ENCODE assay signal across 9 cellular contexts in genomic region chr9:133428579-133429215, GRCh38. TPM values are rescaled to one million over a fixed set of nuclear protein-coding genes. Genes with fewer than 3 reads are reported as not detected.
DNase-seq lines count a peak whose midpoint lies in the region; ATAC-seq and TF ChIP-seq lines count a peak whose summit lies in the region.
"Had no signal": no experiment of that assay in that cellular context is flagged by ENCODE, and none has a peak within 500 bp of the region (broad histone marks: within the 10 kb centered on the region; RNA-seq: fewer than 3 reads in every experiment).

No MANE protein-coding gene starts in this region.

- TF ChIP-seq CTCF in GM12875 (IDR thresholded peaks at IDR 0.05; ENCODE audit: borderline replicate concordance, insufficient read depth, low read depth, low read length) (no peak), gastroesophageal sphincter (IDR thresholded peaks at IDR 0.05) (no peak)

- ATAC-seq in gastroesophageal sphincter (peak; percentile 32), HG03354 (IDR thresholded peaks at IDR 0.05; ENCODE audit: poor library complexity, severe bottlenecking, unreplicated experiment) (no peak)

- H3K27ac ChIP-seq in gastroesophageal sphincter (no peak overlapping the region), rectal smooth muscle tissue (ENCODE audit: low read depth, low read length) (no peak overlapping the region), caudate nucleus (ENCODE audit: low read depth, low read length) (no peak overlapping the region)

- H3K9ac ChIP-seq in rectal smooth muscle tissue (ENCODE audit: low read length), result no peak overlapping the region

- no peak for TF ChIP-seq EP300 in gastroesophageal sphincter (IDR thresholded peaks at IDR 0.05)

- H3K36me3 ChIP-seq in gastroesophageal sphincter, result peaks cover 0 to 12% of the 10 kb centered on the region in 2 donors
- H3K36me3 ChIP-seq in rectal smooth muscle tissue (ENCODE audit: control insufficient read depth, insufficient read depth, low read length), result no peaks in the 10 kb centered on the region

- WGBS in gastroesophageal sphincter (ENCODE audit: low coverage in 1 of 2), 2 donors, result 0 to 3% methylated on average over 2 to 14 of the region's 69 CpGs

- TF ChIP-seq POLR2A in gastroesophageal sphincter (IDR thresholded peaks at IDR 0.05), result no peak

- H3K9me3 ChIP-seq in gastroesophageal sphincter, result no peaks in the 10 kb centered on the region

- H3K4me1 ChIP-seq in gastroesophageal sphincter (peaks cover 0 to 19% (median 3%) of the 10 kb centered on the region in 3 donors), rectal smooth muscle tissue (ENCODE audit: control insufficient read depth, insufficient read depth, low read length) (no peaks in the 10 kb centered on the region)

- H3K27me3 ChIP-seq in gastroesophageal sphincter (peaks cover 64% of the 10 kb centered on the region), rectal smooth muscle tissue (ENCODE audit: control insufficient read depth, insufficient read depth, low read length) (peaks cover 9% of the 10 kb centered on the region)

- H3K4me3 ChIP-seq in GM12875 (ENCODE audit: low read depth, low read length), result peak overlapping the region; percentile 10
- peak overlapping the region in 1 of 2 donors; percentile 44 for H3K4me3 ChIP-seq in gastroesophageal sphincter
- peak overlapping the region; percentile 9 for H3K4me3 ChIP-seq in rectal smooth muscle tissue (ENCODE audit: low read length)

- DNase-seq in NCI-H510A treated with DMSO at 0.1 percent for 48 hours (lab: John Stamatoyannopoulos, UW) (peak; percentile 37), SIG-M5 (lab: John Stamatoyannopoulos, UW) (no peak), NCI-H2029 treated with DMSO at 0.1 percent for 48 hours (lab: John Stamatoyannopoulos, UW) (no peak), caudate nucleus (lab: John Stamatoyannopoulos, UW) (no peak)
- DNase-seq: NCI-H1105 treated with DMSO at 0.1 percent for 48 hours had no signal

RNA-seq across cellular contexts. Expression of gene ADAMTS13, which starts 6.5 kb away (rescaled TPM):
- total RNA-seq in gastroesophageal sphincter, result 1 to 10 TPM in 3 of 4 donors, under 1 TPM in 1; 0.94 to 2.7 (median 2.1) TPM

RNA-seq across cellular contexts. Expression of gene REXO4, which starts 10.9 kb away (rescaled TPM):
- total RNA-seq in gastroesophageal sphincter, result 10 to 100 TPM; 11.2 to 29.9 (median 18.1) TPM

RNA-seq across cellular contexts. Expression of gene CACFD1, which starts 31.1 kb away (rescaled TPM):
- total RNA-seq in gastroesophageal sphincter, result 10 to 100 TPM; 15.3 to 22.3 (median 16.0) TPM

RNA-seq across cellular contexts. Expression of gene SLC2A6, which starts 50.2 kb away (rescaled TPM):
- 10 to 100 TPM in 1 of 4 donors, 1 to 10 TPM in 3; 1.7 to 11.8 (median 5.2) TPM for total RNA-seq in gastroesophageal sphincter

RNA-seq across cellular contexts. Expression of gene STKLD1, which starts 52.5 kb away (rescaled TPM):
- total RNA-seq in gastroesophageal sphincter, result 1 to 10 TPM in 1 of 4 donors, under 1 TPM in 1, not detected in 2; 0.93 to 1.3 TPM
